In the genomic region with DNA sequence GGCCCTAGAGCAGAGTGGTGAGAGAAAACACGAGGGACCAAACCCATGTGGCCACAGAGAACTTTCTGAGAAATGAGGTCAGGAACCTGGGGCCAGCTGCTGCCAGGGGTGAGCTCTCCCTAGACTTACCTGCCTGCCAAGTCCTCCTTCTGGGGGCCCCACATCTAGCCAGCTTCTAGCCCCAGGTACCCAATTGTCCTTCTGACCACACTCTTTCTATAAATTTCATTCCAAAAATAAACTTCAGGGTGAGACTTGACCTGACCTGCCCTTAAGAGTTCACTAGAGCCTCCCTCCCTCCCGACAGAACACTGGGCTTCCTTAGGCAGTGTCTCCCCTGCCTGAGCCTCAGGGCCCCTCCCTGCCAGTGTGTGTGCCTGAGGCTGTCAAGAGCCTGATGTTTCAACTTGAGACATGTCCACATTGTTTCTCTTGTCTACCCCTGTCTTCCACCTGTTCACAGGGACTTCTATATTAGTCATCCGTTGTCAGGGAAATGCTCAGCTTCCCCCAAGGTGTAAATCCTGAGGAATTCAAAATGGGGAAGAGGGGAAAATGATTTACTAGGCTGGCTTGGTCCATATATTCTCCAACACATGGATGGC, we compare ENCODE assay signal across 32 cellular contexts.
DNase-seq lines count a peak whose midpoint lies in the region; ATAC-seq and TF ChIP-seq lines count a peak whose summit lies in the region.
"Had no signal": no experiment of that assay in that cellular context is flagged by ENCODE, and none has a peak within 500 bp of the region (broad histone marks: within the 10 kb centered on the region; RNA-seq: fewer than 3 reads in every experiment).

No MANE protein-coding gene starts in this region.

- ATAC-seq in GM21367 (IDR thresholded peaks at IDR 0.05; ENCODE audit: unreplicated experiment) = no peak
- ATAC-seq: activated CD4-positive, alpha-beta T cell treated with anti-CD3 and anti-CD28 coated beads for 36 hours; activated CD8-positive, alpha-beta T cell treated with anti-CD3 and anti-CD28 coated beads for 36 hours; gastroesophageal sphincter; K562; left lobe of liver; PC-3; stimulated activated effector memory CD8-positive, alpha-beta T cell treated with anti-CD3 and anti-CD28 coated beads, Interleukin-12 subunit alpha, Interleukin-12 subunit beta, amount 100 ng/mL, for 72 hours had no signal

- no peak for TF ChIP-seq POLR2A in breast epithelium (IDR thresholded peaks at IDR 0.05)

- H3K4me1 Mint-ChIP-seq in MCF 10A (ENCODE audit: insufficient read depth, unreplicated experiment) = peaks cover 9% of the 10 kb centered on the region
- H3K4me1 Mint-ChIP-seq: activated CD4-positive, alpha-beta T cell treated with anti-CD3 and anti-CD28 coated beads for 36 hours; immature natural killer cell; stimulated activated effector memory CD8-positive, alpha-beta T cell treated with anti-CD3 and anti-CD28 coated beads, Interleukin-12 subunit alpha, Interleukin-12 subunit beta, amount 100 ng/mL, for 72 hours had no signal

- H3K9me3 Mint-ChIP-seq in MCF 10A (ENCODE audit: unreplicated experiment) = no peaks in the 10 kb centered on the region
- H3K9me3 Mint-ChIP-seq: activated CD8-positive, alpha-beta T cell treated with anti-CD3 and anti-CD28 coated beads for 36 hours; activated naive CD4-positive, alpha-beta T cell treated with anti-CD3 and anti-CD28 coated beads, Interleukin-2, amount 10 ng/mL, durations not matched to agents 7 days and 5 days; stimulated activated effector memory CD8-positive, alpha-beta T cell treated with anti-CD3 and anti-CD28 coated beads, Interleukin-12 subunit alpha, Interleukin-12 subunit beta, amount 100 ng/mL, for 72 hours had no signal

- no peak overlapping the region for H3K4me3 ChIP-seq in breast epithelium
- H3K4me3 ChIP-seq: adrenal gland; BLaER1 treated with 17β-estradiol and CSF1 and Interleukin-3, amounts not matched to agents 10 nM and 100 nM; gastroesophageal sphincter; GM23248; K562; MG63; tibial nerve had no signal

- no peaks in the 10 kb centered on the region for H3K27me3 ChIP-seq in breast epithelium
- H3K27me3 ChIP-seq: adrenal gland; BLaER1 treated with 17β-estradiol and CSF1 and Interleukin-3, amounts not matched to agents 10 nM and 100 nM; MG63 had no signal

- TF ChIP-seq CTCF in MCF 10A (IDR thresholded peaks at IDR 0.05; ENCODE audit: unreplicated experiment) (no peak), breast epithelium (IDR thresholded peaks at IDR 0.05) (no peak), RWPE1 (conservative IDR thresholded peaks at IDR 0.05; ENCODE audit: low read depth) (no peak)

- DNase-seq in MCF 10A (ENCODE audit: unreplicated experiment) = peak; percentile 29
- DNase-seq in breast epithelium (ENCODE audit: low spot score in 2 of 2) = no peak
- peak; percentile 89 for DNase-seq in RWPE1 (ENCODE audit: low spot score)
- DNase-seq in islet precursor cell = peak; percentile 66
- no peak for DNase-seq in dermis blood vessel endothelial cell
- DNase-seq in middle frontal gyrus (ENCODE audit: extremely low spot score, low spot score) = no peak
- DNase-seq in mesenteric fat pad (ENCODE audit: low spot score) = no peak
- DNase-seq: activated CD4-positive, alpha-beta T cell treated with anti-CD3 and anti-CD28 coated beads for 36 hours; activated CD8-positive, alpha-beta T cell treated with anti-CD3 and anti-CD28 coated beads for 36 hours; activated naive CD4-positive, alpha-beta T cell treated with anti-CD3 and anti-CD28 coated beads, Interleukin-2, amount 10 ng/mL, durations not matched to agents 7 days and 5 days; adrenal gland; cerebellar nuclear complex; DMS79 treated with DMSO at 0.1 percent for 48 hours; GM23248; immature natural killer cell; mesendoderm; MG63; NCI-H2029; NCI-H526; nucleus accumbens; PC-3; SHP77 treated with DMSO at 0.1 percent for 48 hours had no signal

- no peak overlapping the region for H3K27ac ChIP-seq in breast epithelium
- peak overlapping the region; percentile 35 for H3K27ac ChIP-seq in RWPE1
- H3K27ac ChIP-seq: 22Rv1; adrenal gland; BLaER1 treated with 17β-estradiol and CSF1 and Interleukin-3, amounts not matched to agents 10 nM and 100 nM; gastroesophageal sphincter; GM23248; tibial nerve; VCaP had no signal

- no peaks in the 10 kb centered on the region for H3K4me1 ChIP-seq in breast epithelium
- H3K4me1 ChIP-seq: adrenal gland, gastroesophageal sphincter, tibial nerve had no signal

- CTCF ChIA-PET in MCF 10A (lab: Yijun Ruan, JAX) = no interaction called here
- CTCF ChIA-PET in RWPE1 (lab: Yijun Ruan, JAX) = interaction anchor here (0.5 to 0.8 kb wide), 2 partner anchors 17 to 20 kb away, joined by 3 read pairs; no protein-coding TSS in a partner anchor

- intact Hi-C loops in MCF 10A (cut with micrococcal nuclease) (no loop called here), breast epithelium (cut with DNase I; ENCODE audit: low total_unique reads) (no loop called here)

- no peak overlapping the region for H3K27ac Mint-ChIP-seq in MCF 10A (ENCODE audit: low read depth, unreplicated experiment)
- H3K27ac Mint-ChIP-seq: activated CD4-positive, alpha-beta T cell treated with anti-CD3 and anti-CD28 coated beads for 36 hours; activated CD8-positive, alpha-beta T cell treated with anti-CD3 and anti-CD28 coated beads for 36 hours; activated naive CD4-positive, alpha-beta T cell treated with anti-CD3 and anti-CD28 coated beads, Interleukin-2, amount 10 ng/mL, durations not matched to agents 7 days and 5 days; immature natural killer cell; progenitor cell of endocrine pancreas; stimulated activated effector memory CD8-positive, alpha-beta T cell treated with anti-CD3 and anti-CD28 coated beads, Interleukin-12 subunit alpha, Interleukin-12 subunit beta, amount 100 ng/mL, for 72 hours had no signal

- no TSS peak for BruUV-seq in MCF 10A (replicated peaks; lab: Mats Ljungman, UMichigan)

- no peaks in the 10 kb centered on the region for H3K36me3 ChIP-seq in breast epithelium
- H3K36me3 ChIP-seq: adrenal gland; BLaER1 treated with 17β-estradiol and CSF1 and Interleukin-3, amounts not matched to agents 10 nM and 100 nM; gastroesophageal sphincter; MG63; tibial nerve had no signal

- no peaks in the 10 kb centered on the region for H3K27me3 Mint-ChIP-seq in MCF 10A (ENCODE audit: insufficient read depth, unreplicated experiment)
- H3K27me3 Mint-ChIP-seq: activated CD4-positive, alpha-beta T cell treated with anti-CD3 and anti-CD28 coated beads for 36 hours had no signal

- no peak overlapping the region for H3K4me3 Mint-ChIP-seq in MCF 10A (ENCODE audit: unreplicated experiment)
- H3K4me3 Mint-ChIP-seq: activated CD4-positive, alpha-beta T cell treated with anti-CD3 and anti-CD28 coated beads for 36 hours; activated CD8-positive, alpha-beta T cell treated with anti-CD3 and anti-CD28 coated beads for 36 hours; activated naive CD4-positive, alpha-beta T cell treated with anti-CD3 and anti-CD28 coated beads, Interleukin-2, amount 10 ng/mL, durations not matched to agents 7 days and 5 days; immature natural killer cell; stimulated activated effector memory CD8-positive, alpha-beta T cell treated with anti-CD3 and anti-CD28 coated beads, Interleukin-12 subunit alpha, Interleukin-12 subunit beta, amount 100 ng/mL, for 72 hours had no signal

- POLR2A ChIA-PET in MCF 10A (lab: Yijun Ruan, JAX) (interaction anchor here (0.7 to 0.9 kb wide), 2 partner anchors 35 to 699 kb away, joined by 3 to 5 read pairs; no protein-coding TSS in a partner anchor), RWPE1 (lab: Yijun Ruan, JAX; ENCODE audit: low non-redundant PET) (no interaction called here)

- H3K36me3 Mint-ChIP-seq in MCF 10A (ENCODE audit: insufficient read depth, unreplicated experiment) = no peaks in the 10 kb centered on the region
- H3K36me3 Mint-ChIP-seq: activated naive CD4-positive, alpha-beta T cell treated with anti-CD3 and anti-CD28 coated beads, Interleukin-2, amount 10 ng/mL, durations not matched to agents 7 days and 5 days; stimulated activated effector memory CD8-positive, alpha-beta T cell treated with anti-CD3 and anti-CD28 coated beads, Interleukin-12 subunit alpha, Interleukin-12 subunit beta, amount 100 ng/mL, for 72 hours had no signal

- H3K9me3 ChIP-seq in breast epithelium = peaks cover 0 to 8% of the 10 kb centered on the region in 2 donors
- H3K9me3 ChIP-seq: adrenal gland had no signal

Comparison
In these comparisons a context has a peak if more than half of its experiments do, and no peak if none do; other contexts are left out.
1. DNase-seq: peak in MCF 10A (single experiment), RWPE1 (single experiment) and islet precursor cell (single experiment); none in breast epithelium (0 of 2), dermis blood vessel endothelial cell (single experiment), middle frontal gyrus (single experiment) and mesenteric fat pad (single experiment).